9 cellular contexts compared by ENCODE assay signal in the genomic region with DNA sequence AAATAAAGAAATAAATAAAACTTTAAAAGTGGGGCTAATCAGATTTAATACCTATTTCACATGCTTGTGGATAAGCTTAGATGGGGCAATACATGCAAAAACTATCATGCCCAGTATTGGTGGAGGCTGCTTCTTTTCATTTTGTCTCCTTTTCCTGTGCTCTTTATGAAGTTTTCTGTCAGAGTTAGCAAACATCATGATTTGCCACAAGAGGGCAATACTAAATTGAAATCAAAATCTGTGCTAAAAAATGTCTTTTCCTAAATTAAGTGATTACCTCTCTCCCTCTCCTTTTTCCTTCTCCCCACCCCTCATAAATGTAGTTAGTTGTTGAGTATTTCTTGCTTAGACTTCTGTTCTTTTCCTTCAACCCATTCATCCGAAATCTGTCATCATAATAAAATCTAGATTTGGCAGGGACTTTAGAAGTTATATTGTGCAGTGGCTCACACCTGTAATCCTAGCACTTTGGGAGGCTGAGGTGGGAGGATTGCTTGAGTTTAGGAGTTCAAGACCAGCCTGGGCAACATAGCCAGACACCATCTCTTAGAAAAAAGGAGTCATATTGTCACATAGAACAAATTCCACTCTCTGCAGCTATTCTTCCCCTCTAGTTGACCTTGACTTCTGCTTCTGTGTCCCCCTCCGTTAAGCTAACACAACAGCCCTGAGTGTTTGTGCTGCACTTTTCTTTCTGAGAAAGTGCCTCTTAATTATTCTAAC. TPM values are rescaled to one million over a fixed set of nuclear protein-coding genes. Genes with fewer than 3 reads are reported as not detected.
A peak's percentile ranks its signal among the peaks of the same experiment; 100 is the strongest.
DNase-seq lines count a peak whose midpoint lies in the region; ATAC-seq and TF ChIP-seq lines count a peak whose summit lies in the region.
"Had no signal": no experiment of that assay in that cellular context is flagged by ENCODE, and none has a peak within 500 bp of the region (broad histone marks: within the 10 kb centered on the region; RNA-seq: fewer than 3 reads in every experiment).

No MANE protein-coding gene starts in this region.

- WGBS in esophagus muscularis mucosa: 80% methylated on average over 2 of the region's 2 CpGs

- H3K27ac Mint-ChIP-seq in stimulated activated effector memory CD8-positive, alpha-beta T cell treated with anti-CD3 and anti-CD28 coated beads, Interleukin-12 subunit alpha, Interleukin-12 subunit beta, amount 100 ng/mL, for 72 hours: no peak overlapping the region

- H3K79me2 ChIP-seq in OCI-LY3 (ENCODE audit: low read length): no peaks in the 10 kb centered on the region; the same call in 1 of the 2 replicates

- H3K4me3 Mint-ChIP-seq in stimulated activated effector memory CD8-positive, alpha-beta T cell treated with anti-CD3 and anti-CD28 coated beads, Interleukin-12 subunit alpha, Interleukin-12 subunit beta, amount 100 ng/mL, for 72 hours: no peak overlapping the region
- H3K4me3 Mint-ChIP-seq: naive thymus-derived CD8-positive, alpha-beta T cell had no signal

- TF ChIP-seq POLR2A in esophagus muscularis mucosa (IDR thresholded peaks at IDR 0.05; ENCODE audit: low read depth): no peak

- H3K36me3 Mint-ChIP-seq in stimulated activated effector memory CD8-positive, alpha-beta T cell treated with anti-CD3 and anti-CD28 coated beads, Interleukin-12 subunit alpha, Interleukin-12 subunit beta, amount 100 ng/mL, for 72 hours: no peaks in the 10 kb centered on the region
- H3K36me3 Mint-ChIP-seq: naive thymus-derived CD8-positive, alpha-beta T cell had no signal

- H3K4me1 ChIP-seq in OCI-LY3 (ENCODE audit: low read length): peaks cover 64% of the 10 kb centered on the region
- H3K4me1 ChIP-seq in esophagus muscularis mucosa: peaks cover 6 to 19% (median 17%) of the 10 kb centered on the region in 4 donors

- peak; percentile 37 for TF ChIP-seq CTCF in GM12864 (IDR thresholded peaks at IDR 0.05; ENCODE audit: low read depth, low read length, missing control alignments)
- peak; percentile 56 for TF ChIP-seq CTCF in OCI-LY3 (IDR thresholded peaks at IDR 0.05; ENCODE audit: low read depth, low read length)
- peak; percentile 24 to 52 (median 47) for TF ChIP-seq CTCF in esophagus muscularis mucosa (IDR thresholded peaks at IDR 0.05)

- H3K9me3 ChIP-seq in OCI-LY3 (ENCODE audit: insufficient read depth, low read length) (no peaks in the 10 kb centered on the region), esophagus muscularis mucosa (no peaks in the 10 kb centered on the region)

- H3K4me1 Mint-ChIP-seq in stimulated activated effector memory CD8-positive, alpha-beta T cell treated with anti-CD3 and anti-CD28 coated beads, Interleukin-12 subunit alpha, Interleukin-12 subunit beta, amount 100 ng/mL, for 72 hours: peaks cover 5% of the 10 kb centered on the region

- peak overlapping the region; percentile 74; the same call in 1 of the 2 replicates for H3K27ac ChIP-seq in OCI-LY3 (ENCODE audit: low read length)
- no peak overlapping the region for H3K27ac ChIP-seq in esophagus muscularis mucosa (replicated peaks in 1 of 4)

- no peak for DNase-seq in GM12864 (ENCODE audit: low read depth)
- no peak for DNase-seq in esophagus muscularis mucosa (ENCODE audit: extremely low spot score)
- DNase-seq in skeletal muscle cell (ENCODE audit: low read depth): peak; percentile 12
- no peak for DNase-seq in OCI-M2 (lab: John Stamatoyannopoulos, UW; ENCODE audit: unreplicated experiment)
- DNase-seq in stimulated activated effector memory CD8-positive, alpha-beta T cell treated with anti-CD3 and anti-CD28 coated beads, Interleukin-12 subunit alpha, Interleukin-12 subunit beta, amount 100 ng/mL, for 72 hours (ENCODE audit: low spot score in 2 of 2): no peak

- no peak overlapping the region for H3K9ac ChIP-seq in OCI-LY3 (ENCODE audit: low read length)

- H4K20me1 ChIP-seq in OCI-LY3 (ENCODE audit: insufficient read depth, low read length): no peaks in the 10 kb centered on the region

- TF ChIP-seq EP300 in esophagus muscularis mucosa (IDR thresholded peaks at IDR 0.05): no peak

- peak overlapping the region; percentile 69 for H3K4me2 ChIP-seq in OCI-LY3 (ENCODE audit: low read length)

- H3K27me3 ChIP-seq in OCI-LY3 (ENCODE audit: low read depth, low read length): no peaks in the 10 kb centered on the region
- H3K27me3 ChIP-seq in esophagus muscularis mucosa: no peaks in the 10 kb centered on the region

- H3K36me3 ChIP-seq in OCI-LY3 (replicated peaks; ENCODE audit: low read depth, low read length) (no peaks in the 10 kb centered on the region), esophagus muscularis mucosa (no peaks in the 10 kb centered on the region)

- no peak overlapping the region for H3K4me3 ChIP-seq in GM12864 (ENCODE audit: low read depth, low read length)
- peak overlapping the region; percentile 24; the same call in 1 of the 2 replicates for H3K4me3 ChIP-seq in OCI-LY3 (ENCODE audit: low read length)
- no peak overlapping the region for H3K4me3 ChIP-seq in esophagus muscularis mucosa
- H3K4me3 ChIP-seq in skeletal muscle cell (ENCODE audit: low read depth, low read length): no peak overlapping the region

- H3K9me3 Mint-ChIP-seq in stimulated activated effector memory CD8-positive, alpha-beta T cell treated with anti-CD3 and anti-CD28 coated beads, Interleukin-12 subunit alpha, Interleukin-12 subunit beta, amount 100 ng/mL, for 72 hours: peaks cover 8% of the 10 kb centered on the region

- ATAC-seq in HG02885 (IDR thresholded peaks at IDR 0.05; ENCODE audit: poor library complexity, unreplicated experiment) (no peak), HG02678 (IDR thresholded peaks at IDR 0.05; ENCODE audit: unreplicated experiment) (no peak)
- no peak for ATAC-seq in stimulated activated effector memory CD8-positive, alpha-beta T cell treated with anti-CD3 and anti-CD28 coated beads, Interleukin-12 subunit alpha, Interleukin-12 subunit beta, amount 100 ng/mL, for 72 hours
- ATAC-seq: naive thymus-derived CD8-positive, alpha-beta T cell had no signal

- intact Hi-C loops in esophagus muscularis mucosa (cut with DNase I): loop anchor here (5.0 kb wide), 1 partner anchor 250 kb away; no protein-coding TSS in a partner anchor

- no peak overlapping the region; the same call in 1 of the 2 replicates for H2AFZ ChIP-seq in OCI-LY3 (ENCODE audit: low read depth, low read length)

RNA-seq across cellular contexts. Expression of gene ARHGAP42, which starts 4.7 kb away (rescaled TPM):
- 10 to 100 TPM in 2 of 4 donors, 1 to 10 TPM in 2; 5.1 to 10.6 (median 8.0) TPM for total RNA-seq in esophagus muscularis mucosa
